8 cellular contexts compared by ENCODE assay signal in the genomic region with DNA sequence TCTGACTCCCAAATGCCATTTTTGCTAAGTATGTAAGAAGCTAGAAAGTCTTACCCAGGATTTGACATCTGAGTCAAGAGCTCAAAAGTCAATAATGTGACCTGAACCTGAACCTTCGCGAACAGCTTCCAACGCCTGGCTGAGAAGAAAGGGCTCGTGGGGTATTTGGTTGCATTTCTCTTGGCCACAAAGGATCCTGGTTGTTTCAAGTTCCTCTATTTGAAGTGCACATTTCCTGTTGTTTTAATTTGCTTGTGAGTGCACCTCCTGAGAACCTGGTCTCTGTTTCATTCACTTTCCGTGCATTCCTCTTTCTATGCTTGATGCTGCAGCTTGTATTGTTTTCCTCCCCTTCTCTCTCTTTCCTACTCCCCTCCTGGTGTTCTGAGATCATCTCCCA.
DNase-seq lines count a peak whose midpoint lies in the region; ATAC-seq and TF ChIP-seq lines count a peak whose summit lies in the region.

No MANE protein-coding gene starts in this region.

- intact Hi-C loops in left ventricle myocardium superior (cut with micrococcal nuclease) (no loop called here), PC-3 (cut with micrococcal nuclease) (no loop called here)

- no peaks in the 10 kb centered on the region for H3K27me3 ChIP-seq in PC-3 (ENCODE audit: low read length)

- H3K79me2 ChIP-seq in PC-3 (ENCODE audit: low read length), result no peaks in the 10 kb centered on the region

- no TSS peak for BruUV-seq in PC-3 (replicated peaks; lab: Mats Ljungman, UMichigan)

- peaks cover 59% of the 10 kb centered on the region for H3K4me1 ChIP-seq in PC-3 (ENCODE audit: insufficient read depth, low read length)

- H3K36me3 ChIP-seq in PC-3 (ENCODE audit: low read depth, low read length), result no peaks in the 10 kb centered on the region

- POLR2A ChIA-PET in PC-3 (lab: Charles Lee; ENCODE audit: unreplicated experiment), result interaction anchor here (0.6 kb wide), 1 partner anchor 18 kb away, joined by 3 read pairs; no protein-coding TSS in a partner anchor

- H3K4me2 ChIP-seq in PC-3 (ENCODE audit: low read length), result no peak overlapping the region

- no peaks in the 10 kb centered on the region for H3K9me3 ChIP-seq in PC-3 (ENCODE audit: low read length)

- TF ChIP-seq CTCF in NB4 (IDR thresholded peaks at IDR 0.05; ENCODE audit: low read depth, low read length) (no peak), PC-3 (conservative IDR thresholded peaks at IDR 0.05; ENCODE audit: low read depth, low read length) (no peak)

- no peak overlapping the region for H3K9ac ChIP-seq in PC-3 (ENCODE audit: low read length)

- no peak overlapping the region for H3K4me3 ChIP-seq in NB4 (ENCODE audit: low read depth, low read length)
- no peak overlapping the region for H3K4me3 ChIP-seq in PC-3 (ENCODE audit: low read length)

- H3K9me2 ChIP-seq in PC-3 (replicated peaks; ENCODE audit: low read length), result no peaks in the 10 kb centered on the region

- H2AFZ ChIP-seq in PC-3 (ENCODE audit: low read length), result no peak overlapping the region

- no peaks in the 10 kb centered on the region for H4K20me1 ChIP-seq in PC-3 (ENCODE audit: low read length)

- peak; percentile 67 for DNase-seq in NB4 (ENCODE audit: low read depth)
- peak; percentile 18 for DNase-seq in iPS-NIHi11 (ENCODE audit: low spot score)
- no peak for DNase-seq in NCI-H128 (lab: John Stamatoyannopoulos, UW; ENCODE audit: unreplicated experiment)
- DNase-seq in left ventricle myocardium superior, result no peak
- DNase-seq in PC-3, result no peak
- no peak for DNase-seq in amniotic stem cell (lab: John Stamatoyannopoulos, UW)

- ATAC-seq in GM18873 (IDR thresholded peaks at IDR 0.05; ENCODE audit: low FRiP score, unreplicated experiment) (peak; percentile 62), HG02759 (IDR thresholded peaks at IDR 0.05; ENCODE audit: unreplicated experiment) (peak; percentile 68), left ventricle myocardium superior (no peak), PC-3 (no peak)

- H3F3A ChIP-seq in PC-3 (ENCODE audit: low read length, unreplicated experiment), result peaks cover 22% of the 10 kb centered on the region

- CTCF ChIA-PET in PC-3 (lab: Charles Lee), result no interaction called here

- TF ChIP-seq POLR2A in NB4 (IDR thresholded peaks at IDR 0.05; ENCODE audit: extremely low read depth, insufficient read length), result no peak

- no peak overlapping the region for H3K27ac ChIP-seq in PC-3 (ENCODE audit: low read length)

Comparison
In these comparisons a context has a peak if more than half of its experiments do, and no peak if none do; other contexts are left out.
1. ATAC-seq: peak in GM18873 (single experiment) and HG02759 (single experiment); none in left ventricle myocardium superior (single experiment) and PC-3 (single experiment).
2. DNase-seq: peak in NB4 (single experiment) and iPS-NIHi11 (single experiment); none in NCI-H128 (single experiment), left ventricle myocardium superior (single experiment), PC-3 (single experiment) and amniotic stem cell (single experiment).